13 cellular contexts compared by ENCODE assay signal in the genomic region with DNA sequence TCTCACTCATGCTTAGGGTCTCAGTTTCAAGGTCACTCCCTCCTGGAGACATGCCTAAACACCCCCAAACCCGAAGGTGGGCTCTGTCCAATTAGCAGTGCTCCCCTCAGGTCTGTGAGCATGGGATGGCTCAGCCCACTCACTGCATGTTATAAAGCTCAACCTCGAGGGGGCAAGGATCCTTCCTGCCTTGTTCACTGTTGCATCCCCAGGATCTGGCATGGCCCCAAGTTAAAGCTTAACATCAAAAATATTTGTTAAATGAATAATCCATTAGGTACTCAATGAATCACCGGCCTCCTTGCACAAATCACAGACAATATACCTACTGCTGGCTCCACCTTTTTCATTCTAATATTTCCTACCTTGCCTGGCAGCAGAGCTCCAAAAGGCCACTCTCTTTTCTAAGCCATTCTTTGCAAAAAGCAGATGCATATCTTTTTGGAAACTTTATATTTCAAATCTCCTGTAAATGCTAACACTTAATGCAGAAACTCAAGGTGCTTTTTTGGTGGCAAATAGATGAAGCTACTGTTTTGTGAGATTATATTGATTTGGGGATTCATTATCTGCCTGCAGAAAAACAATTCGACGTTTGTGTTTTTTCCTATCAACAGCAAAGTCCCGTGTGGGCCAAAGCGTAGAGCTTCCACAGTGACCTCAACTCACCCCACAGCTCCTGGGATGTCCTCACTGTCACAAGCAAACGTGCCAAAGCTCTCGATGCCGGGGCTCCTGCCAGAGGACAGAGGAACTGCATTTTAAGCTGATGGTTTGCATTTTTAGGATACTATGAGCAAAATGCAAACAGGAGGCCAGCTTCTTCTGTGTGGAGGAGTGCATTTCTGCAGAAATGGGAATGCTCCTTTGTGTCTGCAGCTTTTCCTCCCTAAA. TPM values are rescaled to one million over a fixed set of nuclear protein-coding genes. Genes with fewer than 3 reads are reported as not detected.
A peak's percentile ranks its signal among the peaks of the same experiment; 100 is the strongest.
DNase-seq lines count a peak whose midpoint lies in the region; TF ChIP-seq lines count a peak whose summit lies in the region.
"Had no signal": no experiment of that assay in that cellular context is flagged by ENCODE, and none has a peak within 500 bp of the region (broad histone marks: within the 10 kb centered on the region; RNA-seq: fewer than 3 reads in every experiment).

No MANE protein-coding gene starts in this region.

- peaks cover 9% of the 10 kb centered on the region for H3K36me3 ChIP-seq in MG63
- H3K36me3 ChIP-seq: gastrocnemius medialis had no signal

- TF ChIP-seq CTCF in choroid plexus epithelial cell (conservative IDR thresholded peaks at IDR 0.05; ENCODE audit: low read depth, low read length), result peak; percentile 7

- no peaks in the 10 kb centered on the region for H3K27me3 ChIP-seq in MG63
- H3K27me3 ChIP-seq: gastrocnemius medialis had no signal

- H3K4me3 ChIP-seq in MG63, result no peak overlapping the region
- no peak overlapping the region for H3K4me3 ChIP-seq in choroid plexus epithelial cell (ENCODE audit: low read depth, low read length)
- H3K4me3 ChIP-seq: gastrocnemius medialis had no signal

- peak; percentile 19 for DNase-seq in GM03348 (ENCODE audit: low spot score)
- peak; percentile 57 for DNase-seq in MG63
- DNase-seq in choroid plexus epithelial cell (ENCODE audit: low read depth), result peak; percentile 73
- DNase-seq in non-pigmented ciliary epithelial cell (ENCODE audit: low read depth), result peak; percentile 44
- DNase-seq in NCI-H526 (lab: John Stamatoyannopoulos, UW), result no peak
- no peak for DNase-seq in NCI-H1436 treated with DMSO at 0.1 percent for 48 hours (lab: John Stamatoyannopoulos, UW)
- no peak for DNase-seq in activated CD4-positive, alpha-beta T cell treated with anti-CD3 and anti-CD28 coated beads, Interleukin-2, amount 50 U/mL, for 48 hours
- no peak for DNase-seq in NCI-H1105 treated with DMSO at 0.1 percent for 48 hours (lab: John Stamatoyannopoulos, UW)
- DNase-seq: activated CD8-positive, alpha-beta memory T cell treated with anti-CD3 and anti-CD28 coated beads, Interleukin-2, amount 50 U/mL, for 48 hours; DND-41; gastrocnemius medialis; NCI-H510A treated with DMSO at 0.1 percent for 48 hours; T-helper 9 cell had no signal

- H3K9me3 ChIP-seq in MG63, result no peaks in the 10 kb centered on the region
- H3K9me3 ChIP-seq: gastrocnemius medialis had no signal

RNA-seq across cellular contexts. Expression of a gene that starts 35.4 kb away (rescaled TPM):
- 150 and 205 TPM in 2 replicates for total RNA-seq in MG63 (2014; rRNA removed; shearing (Covaris generic); ENCODE audit: low replicate concordance)

Comparison
In these comparisons a context has a peak if more than half of its experiments do, and no peak if none do; other contexts are left out.
1. DNase-seq: peak in GM03348 (single experiment), MG63 (single experiment), choroid plexus epithelial cell (single experiment) and non-pigmented ciliary epithelial cell (single experiment); none in NCI-H526 (0 of 2), NCI-H1436 treated with DMSO at 0.1 percent for 48 hours (single experiment), activated CD4-positive, alpha-beta T cell treated with anti-CD3 and anti-CD28 coated beads, Interleukin-2, amount 50 U/mL, for 48 hours (0 of 2) and NCI-H1105 treated with DMSO at 0.1 percent for 48 hours (single experiment).